Comparison of ENCODE assay signal across 11 cellular contexts in genomic region chr13:33761744-33762143, GRCh38. TPM values are rescaled to one million over a fixed set of nuclear protein-coding genes. Genes with fewer than 3 reads are reported as not detected.
A peak's percentile ranks its signal among the peaks of the same experiment; 100 is the strongest.
DNase-seq lines count a peak whose midpoint lies in the region; ATAC-seq lines count a peak whose summit lies in the region.
"Had no signal": no experiment of that assay in that cellular context is flagged by ENCODE, and none has a peak within 500 bp of the region (broad histone marks: within the 10 kb centered on the region; RNA-seq: fewer than 3 reads in every experiment).

No MANE protein-coding gene starts in this region.

- ATAC-seq in stimulated activated naive CD8-positive, alpha-beta T cell treated with anti-CD3 and anti-CD28 coated beads, Interleukin-15, Interleukin-2, amounts not matched to agents 100 U/mL and 50 U/mL, for 24 hours, result no peak
- no peak for ATAC-seq in GM18873 (IDR thresholded peaks at IDR 0.05; ENCODE audit: low FRiP score, unreplicated experiment)
- ATAC-seq: lower lobe of right lung had no signal

- DNase-seq in EL (peak; percentile 27), M059J (ENCODE audit: low read depth) (peak; percentile 47), SW480 (ENCODE audit: low spot score) (peak; percentile 43), kidney tubule cell (ENCODE audit: low spot score) (peak; percentile 39), amygdala (lab: John Stamatoyannopoulos, UW) (no peak), activated gamma-delta T cell treated with Interleukin-2 at 50 U/mL for 16 hours (no peak)
- no peak for DNase-seq in stimulated activated naive CD8-positive, alpha-beta T cell treated with anti-CD3 and anti-CD28 coated beads, Interleukin-15, Interleukin-2, amounts not matched to agents 100 U/mL and 50 U/mL, for 24 hours
- DNase-seq: GOT3, lower lobe of right lung, NCI-H1105 treated with DMSO at 0.1 percent for 48 hours had no signal

RNA-seq across cellular contexts. Expression of gene RFC3, which starts 56.2 kb away (rescaled TPM):
- 39.8 and 51.5 TPM in 2 replicates for total RNA-seq in M059J (2014; rRNA removed; shearing (Covaris generic))

Comparison
In these comparisons a context has a peak if more than half of its experiments do, and no peak if none do; other contexts are left out.
1. DNase-seq: peak in EL (single experiment), M059J (single experiment), SW480 (single experiment) and kidney tubule cell (single experiment); none in stimulated activated naive CD8-positive, alpha-beta T cell treated with anti-CD3 and anti-CD28 coated beads, Interleukin-15, Interleukin-2, amounts not matched to agents 100 U/mL and 50 U/mL, for 24 hours (single experiment), amygdala (0 of 56) and activated gamma-delta T cell treated with Interleukin-2 at 50 U/mL for 16 hours (single experiment).